In the genomic region with DNA sequence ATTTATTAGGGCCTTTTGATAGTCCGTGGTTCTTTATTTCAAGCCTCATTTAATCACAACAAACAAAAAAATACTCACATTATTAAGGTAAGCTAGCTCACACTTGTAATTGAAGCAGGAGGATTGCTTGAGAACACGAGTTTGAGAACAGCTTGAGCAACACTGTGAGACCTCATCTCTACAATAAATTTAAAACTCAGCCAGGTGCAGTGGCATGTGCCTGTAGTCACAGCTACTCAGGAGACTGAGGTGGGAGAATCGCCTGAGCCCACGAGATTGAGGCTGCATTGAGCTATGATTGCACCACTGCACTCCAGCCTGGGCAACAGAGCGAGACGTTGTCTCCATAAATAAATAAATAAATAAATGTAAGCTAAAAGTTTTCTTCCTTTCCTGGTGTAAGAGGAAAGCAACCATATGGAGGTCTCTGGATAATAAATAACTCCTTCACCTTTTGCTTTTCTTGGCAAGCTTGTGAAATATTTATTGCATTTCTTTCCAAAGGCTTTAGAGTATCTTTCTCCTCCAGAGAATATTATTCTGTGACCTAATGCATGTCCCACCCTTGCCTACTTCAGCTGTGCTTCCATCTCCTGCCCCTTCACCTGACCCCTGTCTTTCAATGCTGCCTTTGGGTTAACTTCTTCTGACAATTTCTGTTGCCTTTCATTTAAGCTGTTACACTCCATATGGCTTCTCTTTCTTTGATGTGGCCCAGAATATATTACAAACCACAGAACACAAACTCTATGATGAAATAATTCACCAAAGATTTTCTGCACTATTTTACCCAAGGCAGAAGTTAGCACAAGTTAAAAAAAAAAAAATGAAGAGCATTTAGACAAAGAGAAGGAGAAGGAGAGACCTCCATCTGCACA, we compare ENCODE assay signal across 16 cellular contexts.
DNase-seq lines count a peak whose midpoint lies in the region; ATAC-seq and TF ChIP-seq lines count a peak whose summit lies in the region.
"Had no signal": no experiment of that assay in that cellular context is flagged by ENCODE, and none has a peak within 500 bp of the region (broad histone marks: within the 10 kb centered on the region; RNA-seq: fewer than 3 reads in every experiment).

No MANE protein-coding gene starts in this region.

- peak; percentile 32 for DNase-seq in NCI-H345 (lab: John Stamatoyannopoulos, UW)
- no peak for DNase-seq in NCI-H345 treated with DMSO at 0.1 percent for 48 hours (lab: John Stamatoyannopoulos, UW; ENCODE audit: unreplicated experiment)
- DNase-seq in RKO (ENCODE audit: low spot score) = peak; percentile 5
- peak; percentile 53 for DNase-seq in fibroblast of villous mesenchyme (ENCODE audit: low read depth)
- peak; percentile 28 for DNase-seq in retina
- no peak for DNase-seq in left cardiac atrium
- no peak for DNase-seq in activated CD4-positive, alpha-beta T cell treated with anti-CD3 and anti-CD28 coated beads for 48 hours
- DNase-seq in kidney glomerular epithelial cell (lab: John Stamatoyannopoulos, UW) = no peak
- DNase-seq: CD4-positive, alpha-beta T cell; HFFc6; KBM-7; NCI-H1048; NCI-H146; NCI-H526; OCI-M1 had no signal

- no peak for ATAC-seq in left cardiac atrium

- no peak for TF ChIP-seq CTCF in fibroblast of villous mesenchyme (IDR thresholded peaks at IDR 0.05; ENCODE audit: insufficient read depth, low read depth, low read length)

- H3K4me3 ChIP-seq in fibroblast of villous mesenchyme (ENCODE audit: low read depth, low read length) = no peak overlapping the region
- H3K4me3 ChIP-seq: SJSA1 had no signal

- intact Hi-C loops in left cardiac atrium (cut with DNase I) = no loop called here

Comparison
In these comparisons a context has a peak if more than half of its experiments do, and no peak if none do; other contexts are left out.
1. DNase-seq: peak in NCI-H345 (single experiment), RKO (single experiment), fibroblast of villous mesenchyme (single experiment) and retina (single experiment); none in NCI-H345 treated with DMSO at 0.1 percent for 48 hours (single experiment), left cardiac atrium (single experiment), activated CD4-positive, alpha-beta T cell treated with anti-CD3 and anti-CD28 coated beads for 48 hours (single experiment) and kidney glomerular epithelial cell (single experiment).